Comparison of ENCODE assay signal across 23 cellular contexts in genomic region chr3:73611176-73611575, GRCh38. TPM values are rescaled to one million over a fixed set of nuclear protein-coding genes. Genes with fewer than 3 reads are reported as not detected.
DNase-seq lines count a peak whose midpoint lies in the region; ATAC-seq and TF ChIP-seq lines count a peak whose summit lies in the region.
"Had no signal": no experiment of that assay in that cellular context is flagged by ENCODE, and none has a peak within 500 bp of the region (broad histone marks: within the 10 kb centered on the region; RNA-seq: fewer than 3 reads in every experiment).

No MANE protein-coding gene starts in this region.

- peak overlapping the region; percentile 96 for H3K27ac ChIP-seq in left ventricle myocardium inferior (replicated peaks)
- H3K27ac ChIP-seq in mesodermal cell (ENCODE audit: low read depth, low read length, severe bottlenecking): peak overlapping the region; percentile 63
- peak overlapping the region; percentile 22 to 50 (median 33) for H3K27ac ChIP-seq in transverse colon
- H3K27ac ChIP-seq: colonic mucosa, Peyer's patch, SK-N-MC had no signal

- TF ChIP-seq CTCF in left ventricle myocardium inferior (IDR thresholded peaks at IDR 0.05; ENCODE audit: borderline replicate concordance): no peak
- no peak for TF ChIP-seq CTCF in transverse colon (IDR thresholded peaks at IDR 0.05)

- no peak for DNase-seq in left ventricle myocardium inferior
- DNase-seq in Right ventricle myocardium inferior (ENCODE audit: missing footprints): no peak
- DNase-seq in epidermal melanocyte (ENCODE audit: insufficient read length, low spot score): peak; percentile 30
- DNase-seq in transverse colon: no peak
- no peak for DNase-seq in activated CD4-positive, alpha-beta T cell treated with anti-CD3 and anti-CD28 coated beads, Interleukin-2, amount 10 ng/mL, durations not matched to agents 24 days and 14 days
- DNase-seq in cerebellar nuclear complex (lab: John Stamatoyannopoulos, UW): no peak
- no peak for DNase-seq in stimulated activated CD4-positive, alpha-beta T cell treated with anti-CD3 and anti-CD28 coated beads, Interleukin-4, amount 100 ng/mL, for 4 hours
- DNase-seq: 8988T; activated CD4-positive, alpha-beta memory T cell treated with anti-CD3 and anti-CD28 coated beads, Interleukin-2, amount 10 ng/mL, durations not matched to agents 7 days and 5 days; activated CD4-positive, CD25-positive, alpha-beta regulatory T cell; activated naive CD4-positive, alpha-beta T cell treated with Interleukin-2 at 50 U/mL for 16 hours; aorta; Caco-2; colonic mucosa; DND-41; NCI-H1092 treated with DMSO at 0.1 percent for 48 hours; NCI-H2081 treated with DMSO at 0.1 percent for 48 hours; NCI-H510A; Peyer's patch had no signal

- H3K4me3 ChIP-seq in left ventricle myocardium inferior (no peak overlapping the region), mesodermal cell (ENCODE audit: extremely low read depth, insufficient read depth, low read length, poor library complexity, severe bottlenecking) (no peak overlapping the region), transverse colon (no peak overlapping the region)
- H3K4me3 ChIP-seq: colonic mucosa, HAP-1, Peyer's patch, SK-N-MC had no signal

- no peak overlapping the region for H3K27ac Mint-ChIP-seq in activated CD4-positive, alpha-beta T cell treated with anti-CD3 and anti-CD28 coated beads, Interleukin-2, amount 10 ng/mL, durations not matched to agents 24 days and 14 days
- H3K27ac Mint-ChIP-seq: activated CD4-positive, alpha-beta memory T cell treated with anti-CD3 and anti-CD28 coated beads, Interleukin-2, amount 10 ng/mL, durations not matched to agents 7 days and 5 days had no signal

- in situ Hi-C loops in transverse colon (cut with MboI; ENCODE audit: low pct_ligation_motif_present in 1 of 4, low pct_unique_long_range_greater_than_20kb in 1 of 4, low sequenced_read_pairs in 3 of 4): loop anchor here in 1 of 4 donors (25.0 kb wide), 1 partner anchor 99 kb away; no protein-coding TSS in a partner anchor

- H3K27me3 Mint-ChIP-seq in activated CD4-positive, alpha-beta T cell treated with anti-CD3 and anti-CD28 coated beads, Interleukin-2, amount 10 ng/mL, durations not matched to agents 24 days and 14 days: peaks cover 3% of the 10 kb centered on the region
- H3K27me3 Mint-ChIP-seq: activated CD4-positive, alpha-beta memory T cell treated with anti-CD3 and anti-CD28 coated beads, Interleukin-2, amount 10 ng/mL, durations not matched to agents 7 days and 5 days had no signal

- intact Hi-C loops in left ventricle myocardium inferior (cut with micrococcal nuclease): no loop called here
- intact Hi-C loops in Right ventricle myocardium inferior (cut with DNase I): no loop called here
- intact Hi-C loops in transverse colon (cut with DNase I; ENCODE audit: low total_unique reads): no loop called here
- intact Hi-C loops in activated CD4-positive, alpha-beta T cell treated with anti-CD3 and anti-CD28 coated beads, Interleukin-2, amount 10 ng/mL, durations not matched to agents 24 days and 14 days (cut with micrococcal nuclease): no loop called here

- H3K9me3 Mint-ChIP-seq in activated CD4-positive, alpha-beta T cell treated with anti-CD3 and anti-CD28 coated beads, Interleukin-2, amount 10 ng/mL, durations not matched to agents 24 days and 14 days: no peaks in the 10 kb centered on the region
- H3K9me3 Mint-ChIP-seq: activated CD4-positive, alpha-beta memory T cell treated with anti-CD3 and anti-CD28 coated beads, Interleukin-2, amount 10 ng/mL, durations not matched to agents 7 days and 5 days had no signal

- H3K36me3 ChIP-seq in left ventricle myocardium inferior (peaks cover 3% of the 10 kb centered on the region), mesodermal cell (ENCODE audit: control insufficient read depth, insufficient read depth, low read length) (no peaks in the 10 kb centered on the region), transverse colon (no peaks in the 10 kb centered on the region)
- H3K36me3 ChIP-seq: colonic mucosa, HAP-1, Peyer's patch had no signal

- H3K4me1 ChIP-seq in left ventricle myocardium inferior (peaks cover 87% of the 10 kb centered on the region), mesodermal cell (ENCODE audit: control insufficient read depth, insufficient read depth, low read length, poor library complexity, severe bottlenecking) (peaks cover 29% of the 10 kb centered on the region), transverse colon (peaks cover 0 to 57% (median 9%) of the 10 kb centered on the region in 4 donors)
- H3K4me1 ChIP-seq: colonic mucosa, HAP-1, Peyer's patch had no signal

- H3K4me3 Mint-ChIP-seq in activated CD4-positive, alpha-beta T cell treated with anti-CD3 and anti-CD28 coated beads, Interleukin-2, amount 10 ng/mL, durations not matched to agents 24 days and 14 days: no peak overlapping the region
- H3K4me3 Mint-ChIP-seq: activated CD4-positive, alpha-beta memory T cell treated with anti-CD3 and anti-CD28 coated beads, Interleukin-2, amount 10 ng/mL, durations not matched to agents 7 days and 5 days had no signal

- H3K27me3 ChIP-seq in left ventricle myocardium inferior (ENCODE audit: low read depth): no peaks in the 10 kb centered on the region
- no peaks in the 10 kb centered on the region for H3K27me3 ChIP-seq in transverse colon
- H3K27me3 ChIP-seq: colonic mucosa, Peyer's patch had no signal

- H3K9me3 ChIP-seq in left ventricle myocardium inferior (replicated peaks): no peaks in the 10 kb centered on the region
- no peaks in the 10 kb centered on the region for H3K9me3 ChIP-seq in mesodermal cell (ENCODE audit: control insufficient read depth, low read length)
- H3K9me3 ChIP-seq in transverse colon: no peaks in the 10 kb centered on the region
- H3K9me3 ChIP-seq: Caco-2, colonic mucosa, HAP-1, Peyer's patch had no signal

- no peak for ATAC-seq in Right ventricle myocardium inferior

- no peak for TF ChIP-seq POLR2A in transverse colon (IDR thresholded peaks at IDR 0.05)

- no peaks in the 10 kb centered on the region for H3K4me1 Mint-ChIP-seq in activated CD4-positive, alpha-beta T cell treated with anti-CD3 and anti-CD28 coated beads, Interleukin-2, amount 10 ng/mL, durations not matched to agents 24 days and 14 days
- H3K4me1 Mint-ChIP-seq: activated CD4-positive, alpha-beta memory T cell treated with anti-CD3 and anti-CD28 coated beads, Interleukin-2, amount 10 ng/mL, durations not matched to agents 7 days and 5 days had no signal

- H3K36me3 Mint-ChIP-seq in activated CD4-positive, alpha-beta T cell treated with anti-CD3 and anti-CD28 coated beads, Interleukin-2, amount 10 ng/mL, durations not matched to agents 24 days and 14 days (ENCODE audit: low read depth): no peaks in the 10 kb centered on the region

- no peak for TF ChIP-seq EP300 in transverse colon (IDR thresholded peaks at IDR 0.05; ENCODE audit: low read depth)

RNA-seq across cellular contexts. Expression of gene PDZRN3, which starts 13.6 kb away (rescaled TPM):
- total RNA-seq in left ventricle myocardium inferior (114 TPM), Right ventricle myocardium inferior (130 TPM), transverse colon (100 to 1,000 TPM in 2 of 4 donors, 10 to 100 TPM in 2; 31.9 to 191 (median 75.3) TPM)
- polyA plus RNA-seq in mesodermal cell (2013, experiment 1 of 2): 21.6 TPM
- 26.9 TPM for polyA plus RNA-seq in mesodermal cell (2013, experiment 2 of 2)
- total RNA-seq in activated CD4-positive, alpha-beta T cell treated with anti-CD3 and anti-CD28 coated beads, Interleukin-2, amount 10 ng/mL, durations not matched to agents 24 days and 14 days: not detected in 2 replicates
- total RNA-seq: activated CD4-positive, alpha-beta memory T cell treated with anti-CD3 and anti-CD28 coated beads, Interleukin-2, amount 10 ng/mL, durations not matched to agents 7 days and 5 days; pulmonary artery endothelial cell had no signal

Comparison
In these comparisons a context has a peak if more than half of its experiments do, and no peak if none do; other contexts are left out.
1. H3K27ac ChIP-seq: peak in every context shown above with its lines; median percentile 96 in left ventricle myocardium inferior; 63 in mesodermal cell; 33 in transverse colon.
2. RNA of gene PDZRN3, which starts 13.6 kb away (total RNA-seq): 130 TPM in Right ventricle myocardium inferior (single experiment), 31.9 to 191 TPM in transverse colon and 114 TPM in left ventricle myocardium inferior (single experiment); not detected in activated CD4-positive, alpha-beta T cell treated with anti-CD3 and anti-CD28 coated beads, Interleukin-2, amount 10 ng/mL, durations not matched to agents 24 days and 14 days; every median in the first group is over 10 times any median in the second.